8 cellular contexts compared by ENCODE assay signal in the genomic region with DNA sequence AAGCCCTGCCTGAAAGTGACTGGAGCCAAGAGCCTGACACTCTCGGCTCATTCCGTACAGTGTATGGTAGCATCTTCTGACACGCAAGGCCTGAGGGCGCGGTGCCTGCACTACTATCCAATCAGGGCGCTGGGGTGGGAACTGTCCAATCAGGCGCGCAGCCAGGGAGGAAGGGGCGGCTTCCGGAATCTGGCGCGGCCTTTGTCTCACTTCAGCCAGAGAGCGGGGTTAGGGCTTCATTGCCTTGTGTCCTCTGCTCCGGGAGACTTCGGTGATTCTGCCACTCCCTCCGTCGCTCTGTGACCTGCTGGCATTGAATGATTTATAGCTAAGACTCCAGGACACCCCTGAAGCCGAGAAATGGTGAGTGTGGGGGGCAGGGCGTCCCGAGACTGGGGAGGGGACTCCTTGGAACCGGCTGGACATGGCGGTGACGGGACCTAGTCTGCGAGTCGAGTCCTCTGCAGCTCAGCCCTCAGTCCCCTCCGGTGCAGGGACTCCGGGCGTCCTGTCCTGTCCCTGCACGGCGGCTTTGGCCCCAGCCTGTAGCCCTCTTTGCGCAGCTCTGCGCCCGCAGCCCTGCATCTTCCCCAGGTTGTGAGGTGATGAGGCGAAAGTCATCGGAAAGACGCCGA.
DNase-seq lines count a peak whose midpoint lies in the region; ATAC-seq, FAIRE-seq and TF ChIP-seq lines count a peak whose summit lies in the region.
"Not testable (repeated sequence)": the region's sequence is repeated elsewhere in the genome, so short reads cannot be mapped to it uniquely, and the experiment has no call there.

No MANE protein-coding gene starts in this region.

- H3K36me3 Mint-ChIP-seq in naive thymus-derived CD4-positive, alpha-beta T cell; stimulated activated effector memory CD8-positive, alpha-beta T cell treated with anti-CD3 and anti-CD28 coated beads, Interleukin-12 subunit alpha, Interleukin-12 subunit beta, amount 100 ng/mL, for 72 hours: not testable (repeated sequence)

- H3K9me3 ChIP-seq in DOHH2 (ENCODE audit: control insufficient read depth, insufficient read depth, low read length); KOPT-K1 (ENCODE audit: insufficient read depth, low read length, poor library complexity, severe bottlenecking); naive thymus-derived CD4-positive, alpha-beta T cell (ENCODE audit: control insufficient read depth in 2 of 3, low read length in 3 of 3): not testable (repeated sequence)

- not testable (repeated sequence) for H3K27me3 Mint-ChIP-seq in naive thymus-derived CD4-positive, alpha-beta T cell

- not testable (repeated sequence) for H3F3A ChIP-seq in DOHH2 (ENCODE audit: control insufficient read depth, insufficient read depth)

- H3K36me3 ChIP-seq in DOHH2 (ENCODE audit: control insufficient read depth, low read length); KOPT-K1 (ENCODE audit: insufficient read depth, low read length); naive thymus-derived CD4-positive, alpha-beta T cell (ENCODE audit: control insufficient read depth in 2 of 3, insufficient read depth in 3 of 3, low read length in 3 of 3): not testable (repeated sequence)

- DNase-seq in RCC 7860 (ENCODE audit: low spot score) (peak; percentile 80), fibroblast of mammary gland (ENCODE audit: low read depth) (peak; percentile 92)
- DNase-seq in activated T-helper 1 cell treated with anti-CD3 and anti-CD28 coated beads, Interleukin-2, amount 50 U/mL, for 16 hours (ENCODE audit: low read depth in 1 of 2, low spot score in 1 of 2) = peak; percentile 58 to 71
- peak; percentile 63 to 90 (median 85) for DNase-seq in naive thymus-derived CD4-positive, alpha-beta T cell
- peak; percentile 65 to 91 for DNase-seq in stimulated activated effector memory CD8-positive, alpha-beta T cell treated with anti-CD3 and anti-CD28 coated beads, Interleukin-12 subunit alpha, Interleukin-12 subunit beta, amount 100 ng/mL, for 72 hours (ENCODE audit: low spot score in 2 of 2)

- peaks cover 45% of the 10 kb centered on the region for H3K79me2 ChIP-seq in DOHH2 (ENCODE audit: control insufficient read depth, low read length)

- not testable (repeated sequence) for H3K9me2 ChIP-seq in DOHH2 (replicated peaks; ENCODE audit: control insufficient read depth, low read length)

- intact Hi-C loops in naive thymus-derived CD4-positive, alpha-beta T cell (cut with micrococcal nuclease) = loop anchor here (5.0 kb wide), 2 partner anchors 190 to 355 kb away; a partner anchor contains a TSS

- peak; percentile 100 for ATAC-seq in GM21825 (IDR thresholded peaks at IDR 0.05; ENCODE audit: unreplicated experiment)
- ATAC-seq in naive thymus-derived CD4-positive, alpha-beta T cell = peak; percentile 100
- ATAC-seq in stimulated activated effector memory CD8-positive, alpha-beta T cell treated with anti-CD3 and anti-CD28 coated beads, Interleukin-12 subunit alpha, Interleukin-12 subunit beta, amount 100 ng/mL, for 72 hours = peak; percentile 100

- not testable (repeated sequence) for H4K20me1 ChIP-seq in DOHH2 (ENCODE audit: control insufficient read depth, insufficient read depth, low read depth, low read length)

- H3K9me3 Mint-ChIP-seq in naive thymus-derived CD4-positive, alpha-beta T cell; stimulated activated effector memory CD8-positive, alpha-beta T cell treated with anti-CD3 and anti-CD28 coated beads, Interleukin-12 subunit alpha, Interleukin-12 subunit beta, amount 100 ng/mL, for 72 hours: not testable (repeated sequence)

- H3K27me3 ChIP-seq in DOHH2 (ENCODE audit: control insufficient read depth, low read length); naive thymus-derived CD4-positive, alpha-beta T cell (ENCODE audit: control insufficient read depth in 2 of 2, insufficient read depth in 2 of 2, low read length in 2 of 2): not testable (repeated sequence)

- POLR2A ChIA-PET in naive thymus-derived CD4-positive, alpha-beta T cell (lab: Charles Lee) = not testable (repeated sequence)

- peaks cover 0 to 29% (median 12%) of the 10 kb centered on the region in 7 donors for H3K4me1 Mint-ChIP-seq in naive thymus-derived CD4-positive, alpha-beta T cell
- not testable (repeated sequence) for H3K4me1 Mint-ChIP-seq in stimulated activated effector memory CD8-positive, alpha-beta T cell treated with anti-CD3 and anti-CD28 coated beads, Interleukin-12 subunit alpha, Interleukin-12 subunit beta, amount 100 ng/mL, for 72 hours

- CTCF ChIA-PET in naive thymus-derived CD4-positive, alpha-beta T cell (lab: Charles Lee) = not testable (repeated sequence)

- H3K4me2 ChIP-seq in DOHH2 (ENCODE audit: low read length) = peak overlapping the region; percentile 49

- H3K4me3 Mint-ChIP-seq in naive thymus-derived CD4-positive, alpha-beta T cell = peak overlapping the region; percentile 83 to 97 (median 90)
- H3K4me3 Mint-ChIP-seq in stimulated activated effector memory CD8-positive, alpha-beta T cell treated with anti-CD3 and anti-CD28 coated beads, Interleukin-12 subunit alpha, Interleukin-12 subunit beta, amount 100 ng/mL, for 72 hours = peak overlapping the region; percentile 82

- TF ChIP-seq CTCF in DOHH2 (IDR thresholded peaks at IDR 0.05; ENCODE audit: low read depth, low read length, poor library complexity, severe bottlenecking); fibroblast of mammary gland (conservative IDR thresholded peaks at IDR 0.05; ENCODE audit: control insufficient read depth, insufficient read depth, low read depth, low read length): not testable (repeated sequence)

- H3K4me3 ChIP-seq in DOHH2 (ENCODE audit: low read length) (peak overlapping the region; percentile 82), fibroblast of mammary gland (ENCODE audit: control insufficient read depth, low read depth, low read length) (peak overlapping the region; percentile 64)
- H3K4me3 ChIP-seq in naive thymus-derived CD4-positive, alpha-beta T cell (ENCODE audit: low read length) = peak overlapping the region; percentile 71

- not testable (repeated sequence) for H3K27ac ChIP-seq in DOHH2 (ENCODE audit: low read depth, low read length); naive thymus-derived CD4-positive, alpha-beta T cell (ENCODE audit: low read depth, low read length)
- peak overlapping the region; percentile 70 for H3K27ac ChIP-seq in KOPT-K1 (ENCODE audit: low read depth, low read length, poor library complexity, severe bottlenecking)

- H3K27ac Mint-ChIP-seq in naive thymus-derived CD4-positive, alpha-beta T cell = peak overlapping the region in 8 of 9 donors; percentile 68 to 91 (median 81)
- peak overlapping the region; percentile 86 for H3K27ac Mint-ChIP-seq in stimulated activated effector memory CD8-positive, alpha-beta T cell treated with anti-CD3 and anti-CD28 coated beads, Interleukin-12 subunit alpha, Interleukin-12 subunit beta, amount 100 ng/mL, for 72 hours

- peak; percentile 90 for FAIRE-seq in RCC 7860 (lab: Jason Lieb, UNC)

- H3K4me1 ChIP-seq in DOHH2 (ENCODE audit: control insufficient read depth, low read length); naive thymus-derived CD4-positive, alpha-beta T cell (ENCODE audit: control insufficient read depth in 2 of 2, insufficient read depth in 2 of 2, low read length in 2 of 2): not testable (repeated sequence)
